1 cellular context compared by ENCODE assay signal in the genomic region with DNA sequence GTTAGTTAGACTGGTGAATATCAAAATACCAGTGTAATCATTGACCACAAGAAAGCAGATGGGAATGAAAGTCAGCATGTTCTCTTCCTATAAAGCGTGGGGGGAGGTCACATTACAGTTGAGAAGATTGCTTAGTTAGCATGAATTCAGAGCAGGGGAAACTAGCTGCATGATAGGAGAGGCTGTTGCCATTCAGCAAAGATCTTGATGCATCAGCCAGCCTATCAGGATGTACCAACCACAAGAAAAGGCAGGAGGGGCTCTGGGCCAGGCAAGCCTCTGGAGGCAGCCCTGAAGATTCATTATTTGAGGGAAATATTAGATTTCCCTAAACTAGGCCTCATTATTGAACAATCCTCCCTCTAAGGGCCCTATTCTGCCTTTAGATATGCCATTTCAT.
TF ChIP-seq lines count a peak whose summit lies in the region.

No MANE protein-coding gene starts in this region.

TF ChIP-seq in K562, 482 proteins besides CTCF, POLR2A, EP300 and RAD21:
- TF ChIP-seq MYC (IDR thresholded peaks at IDR 0.05; ENCODE audit: low read depth, low read length): no peak
- no peak for TF ChIP-seq MYC (CRISPR knock-in tag; IDR thresholded peaks at IDR 0.05; ENCODE audit: borderline replicate concordance, low read depth)
- TF ChIP-seq, protein P1, sequence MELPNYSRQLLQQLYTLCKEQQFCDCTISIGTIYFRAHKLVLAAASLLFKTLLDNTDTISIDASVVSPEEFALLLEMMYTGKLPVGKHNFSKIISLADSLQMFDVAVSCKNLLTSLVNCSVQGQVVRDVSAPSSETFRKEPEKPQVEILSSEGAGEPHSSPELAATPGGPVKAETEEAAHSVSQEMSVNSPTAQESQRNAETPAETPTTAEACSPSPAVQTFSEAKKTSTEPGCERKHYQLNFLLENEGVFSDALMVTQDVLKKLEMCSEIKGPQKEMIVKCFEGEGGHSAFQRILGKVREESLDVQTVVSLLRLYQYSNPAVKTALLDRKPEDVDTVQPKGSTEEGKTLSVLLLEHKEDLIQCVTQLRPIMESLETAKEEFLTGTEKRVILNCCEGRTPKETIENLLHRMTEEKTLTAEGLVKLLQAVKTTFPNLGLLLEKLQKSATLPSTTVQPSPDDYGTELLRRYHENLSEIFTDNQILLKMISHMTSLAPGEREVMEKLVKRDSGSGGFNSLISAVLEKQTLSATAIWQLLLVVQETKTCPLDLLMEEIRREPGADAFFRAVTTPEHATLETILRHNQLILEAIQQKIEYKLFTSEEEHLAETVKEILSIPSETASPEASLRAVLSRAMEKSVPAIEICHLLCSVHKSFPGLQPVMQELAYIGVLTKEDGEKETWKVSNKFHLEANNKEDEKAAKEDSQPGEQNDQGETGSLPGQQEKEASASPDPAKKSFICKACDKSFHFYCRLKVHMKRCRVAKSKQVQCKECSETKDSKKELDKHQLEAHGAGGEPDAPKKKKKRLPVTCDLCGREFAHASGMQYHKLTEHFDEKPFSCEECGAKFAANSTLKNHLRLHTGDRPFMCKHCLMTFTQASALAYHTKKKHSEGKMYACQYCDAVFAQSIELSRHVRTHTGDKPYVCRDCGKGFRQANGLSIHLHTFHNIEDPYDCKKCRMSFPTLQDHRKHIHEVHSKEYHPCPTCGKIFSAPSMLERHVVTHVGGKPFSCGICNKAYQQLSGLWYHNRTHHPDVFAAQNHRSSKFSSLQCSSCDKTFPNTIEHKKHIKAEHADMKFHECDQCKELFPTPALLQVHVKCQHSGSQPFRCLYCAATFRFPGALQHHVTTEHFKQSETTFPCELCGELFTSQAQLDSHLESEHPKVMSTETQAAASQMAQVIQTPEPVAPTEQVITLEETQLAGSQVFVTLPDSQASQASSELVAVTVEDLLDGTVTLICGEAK (IDR thresholded peaks at IDR 0.05): no peak
- TF ChIP-seq, protein P1 (CRISPR knock-in tag; IDR thresholded peaks at IDR 0.05): no peak
- TF ChIP-seq SIN3A (IDR thresholded peaks at IDR 0.05; ENCODE audit: borderline replicate concordance in 2 of 2, control insufficient read depth in 1 of 2, low read depth in 2 of 2, low read length in 2 of 2): no peak
- no peak for TF ChIP-seq SNRNP70 (optimal IDR thresholded peaks at IDR 0.05; ENCODE audit: low read depth, low read length)
- TF ChIP-seq NFIX (CRISPR knock-in tag; IDR thresholded peaks at IDR 0.05; ENCODE audit: low read depth): no peak
- TF ChIP-seq HNRNPL (IDR thresholded peaks at IDR 0.05; ENCODE audit: low read depth, low read length): no peak
- no peak for TF ChIP-seq LCOR (CRISPR knock-in tag; IDR thresholded peaks at IDR 0.05)
- peak; percentile 76 for TF ChIP-seq MAFG (tag; conservative IDR thresholded peaks at IDR 0.05)
- peak; percentile 91 for TF ChIP-seq ZNF316 (IDR thresholded peaks at IDR 0.05)
- TF ChIP-seq, protein P2, sequence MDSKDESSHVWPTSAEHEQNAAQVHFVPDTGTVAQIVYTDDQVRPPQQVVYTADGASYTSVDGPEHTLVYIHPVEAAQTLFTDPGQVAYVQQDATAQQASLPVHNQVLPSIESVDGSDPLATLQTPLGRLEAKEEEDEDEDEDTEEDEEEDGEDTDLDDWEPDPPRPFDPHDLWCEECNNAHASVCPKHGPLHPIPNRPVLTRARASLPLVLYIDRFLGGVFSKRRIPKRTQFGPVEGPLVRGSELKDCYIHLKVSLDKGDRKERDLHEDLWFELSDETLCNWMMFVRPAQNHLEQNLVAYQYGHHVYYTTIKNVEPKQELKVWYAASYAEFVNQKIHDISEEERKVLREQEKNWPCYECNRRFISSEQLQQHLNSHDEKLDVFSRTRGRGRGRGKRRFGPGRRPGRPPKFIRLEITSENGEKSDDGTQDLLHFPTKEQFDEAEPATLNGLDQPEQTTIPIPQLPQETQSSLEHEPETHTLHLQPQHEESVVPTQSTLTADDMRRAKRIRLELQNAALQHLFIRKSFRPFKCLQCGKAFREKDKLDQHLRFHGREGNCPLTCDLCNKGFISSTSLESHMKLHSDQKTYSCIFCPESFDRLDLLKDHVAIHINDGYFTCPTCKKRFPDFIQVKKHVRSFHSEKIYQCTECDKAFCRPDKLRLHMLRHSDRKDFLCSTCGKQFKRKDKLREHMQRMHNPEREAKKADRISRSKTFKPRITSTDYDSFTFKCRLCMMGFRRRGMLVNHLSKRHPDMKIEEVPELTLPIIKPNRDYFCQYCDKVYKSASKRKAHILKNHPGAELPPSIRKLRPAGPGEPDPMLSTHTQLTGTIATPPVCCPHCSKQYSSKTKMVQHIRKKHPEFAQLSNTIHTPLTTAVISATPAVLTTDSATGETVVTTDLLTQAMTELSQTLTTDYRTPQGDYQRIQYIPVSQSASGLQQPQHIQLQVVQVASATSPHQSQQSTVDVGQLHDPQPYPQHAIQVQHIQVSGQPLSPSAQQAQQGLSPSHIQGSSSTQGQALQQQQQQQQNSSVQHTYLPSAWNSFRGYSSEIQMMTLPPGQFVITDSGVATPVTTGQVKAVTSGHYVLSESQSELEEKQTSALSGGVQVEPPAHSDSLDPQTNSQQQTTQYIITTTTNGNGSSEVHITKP (IDR thresholded peaks at IDR 0.05; ENCODE audit: partially characterized antibody): peak; percentile 62
- peak; percentile 46 for TF ChIP-seq MAFK (IDR thresholded peaks at IDR 0.05; ENCODE audit: low read length)
- TF ChIP-seq CC2D1A (IDR thresholded peaks at IDR 0.05): no peak
- TF ChIP-seq C11orf30 (IDR thresholded peaks at IDR 0.05; ENCODE audit: low read depth): peak; percentile 84
- TF ChIP-seq ZNF3 (CRISPR knock-in tag; IDR thresholded peaks at IDR 0.05): no peak
- TF ChIP-seq, protein P3, sequence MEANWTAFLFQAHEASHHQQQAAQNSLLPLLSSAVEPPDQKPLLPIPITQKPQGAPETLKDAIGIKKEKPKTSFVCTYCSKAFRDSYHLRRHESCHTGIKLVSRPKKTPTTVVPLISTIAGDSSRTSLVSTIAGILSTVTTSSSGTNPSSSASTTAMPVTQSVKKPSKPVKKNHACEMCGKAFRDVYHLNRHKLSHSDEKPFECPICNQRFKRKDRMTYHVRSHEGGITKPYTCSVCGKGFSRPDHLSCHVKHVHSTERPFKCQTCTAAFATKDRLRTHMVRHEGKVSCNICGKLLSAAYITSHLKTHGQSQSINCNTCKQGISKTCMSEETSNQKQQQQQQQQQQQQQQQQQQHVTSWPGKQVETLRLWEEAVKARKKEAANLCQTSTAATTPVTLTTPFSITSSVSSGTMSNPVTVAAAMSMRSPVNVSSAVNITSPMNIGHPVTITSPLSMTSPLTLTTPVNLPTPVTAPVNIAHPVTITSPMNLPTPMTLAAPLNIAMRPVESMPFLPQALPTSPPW (CRISPR knock-in tag; IDR thresholded peaks at IDR 0.05): peak; percentile 50
- TF ChIP-seq ZNF766 (CRISPR knock-in tag; conservative IDR thresholded peaks at IDR 0.05): no peak
- no peak for TF ChIP-seq STAG1 (CRISPR knock-in tag; IDR thresholded peaks at IDR 0.05; ENCODE audit: borderline replicate concordance)
- peak; percentile 22; the same call in 1 of the 2 replicates for TF ChIP-seq L3MBTL2 (IDR thresholded peaks at IDR 0.05)
- TF ChIP-seq KDM1A (IDR thresholded peaks at IDR 0.05): no peak
- TF ChIP-seq, protein P4, sequence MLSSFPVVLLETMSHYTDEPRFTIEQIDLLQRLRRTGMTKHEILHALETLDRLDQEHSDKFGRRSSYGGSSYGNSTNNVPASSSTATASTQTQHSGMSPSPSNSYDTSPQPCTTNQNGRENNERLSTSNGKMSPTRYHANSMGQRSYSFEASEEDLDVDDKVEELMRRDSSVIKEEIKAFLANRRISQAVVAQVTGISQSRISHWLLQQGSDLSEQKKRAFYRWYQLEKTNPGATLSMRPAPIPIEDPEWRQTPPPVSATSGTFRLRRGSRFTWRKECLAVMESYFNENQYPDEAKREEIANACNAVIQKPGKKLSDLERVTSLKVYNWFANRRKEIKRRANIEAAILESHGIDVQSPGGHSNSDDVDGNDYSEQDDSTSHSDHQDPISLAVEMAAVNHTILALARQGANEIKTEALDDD (IDR thresholded peaks at IDR 0.05): peak; percentile 82
- TF ChIP-seq POLR2AphosphoS2 (IDR thresholded peaks at IDR 0.05; ENCODE audit: low read length): no peak
- TF ChIP-seq, protein P5, sequence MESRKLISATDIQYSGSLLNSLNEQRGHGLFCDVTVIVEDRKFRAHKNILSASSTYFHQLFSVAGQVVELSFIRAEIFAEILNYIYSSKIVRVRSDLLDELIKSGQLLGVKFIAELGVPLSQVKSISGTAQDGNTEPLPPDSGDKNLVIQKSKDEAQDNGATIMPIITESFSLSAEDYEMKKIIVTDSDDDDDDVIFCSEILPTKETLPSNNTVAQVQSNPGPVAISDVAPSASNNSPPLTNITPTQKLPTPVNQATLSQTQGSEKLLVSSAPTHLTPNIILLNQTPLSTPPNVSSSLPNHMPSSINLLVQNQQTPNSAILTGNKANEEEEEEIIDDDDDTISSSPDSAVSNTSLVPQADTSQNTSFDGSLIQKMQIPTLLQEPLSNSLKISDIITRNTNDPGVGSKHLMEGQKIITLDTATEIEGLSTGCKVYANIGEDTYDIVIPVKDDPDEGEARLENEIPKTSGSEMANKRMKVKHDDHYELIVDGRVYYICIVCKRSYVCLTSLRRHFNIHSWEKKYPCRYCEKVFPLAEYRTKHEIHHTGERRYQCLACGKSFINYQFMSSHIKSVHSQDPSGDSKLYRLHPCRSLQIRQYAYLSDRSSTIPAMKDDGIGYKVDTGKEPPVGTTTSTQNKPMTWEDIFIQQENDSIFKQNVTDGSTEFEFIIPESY (CRISPR knock-in tag; IDR thresholded peaks at IDR 0.05): no peak
- TF ChIP-seq ZNF174 (CRISPR knock-in tag; IDR thresholded peaks at IDR 0.05): no peak
- TF ChIP-seq, protein P6, sequence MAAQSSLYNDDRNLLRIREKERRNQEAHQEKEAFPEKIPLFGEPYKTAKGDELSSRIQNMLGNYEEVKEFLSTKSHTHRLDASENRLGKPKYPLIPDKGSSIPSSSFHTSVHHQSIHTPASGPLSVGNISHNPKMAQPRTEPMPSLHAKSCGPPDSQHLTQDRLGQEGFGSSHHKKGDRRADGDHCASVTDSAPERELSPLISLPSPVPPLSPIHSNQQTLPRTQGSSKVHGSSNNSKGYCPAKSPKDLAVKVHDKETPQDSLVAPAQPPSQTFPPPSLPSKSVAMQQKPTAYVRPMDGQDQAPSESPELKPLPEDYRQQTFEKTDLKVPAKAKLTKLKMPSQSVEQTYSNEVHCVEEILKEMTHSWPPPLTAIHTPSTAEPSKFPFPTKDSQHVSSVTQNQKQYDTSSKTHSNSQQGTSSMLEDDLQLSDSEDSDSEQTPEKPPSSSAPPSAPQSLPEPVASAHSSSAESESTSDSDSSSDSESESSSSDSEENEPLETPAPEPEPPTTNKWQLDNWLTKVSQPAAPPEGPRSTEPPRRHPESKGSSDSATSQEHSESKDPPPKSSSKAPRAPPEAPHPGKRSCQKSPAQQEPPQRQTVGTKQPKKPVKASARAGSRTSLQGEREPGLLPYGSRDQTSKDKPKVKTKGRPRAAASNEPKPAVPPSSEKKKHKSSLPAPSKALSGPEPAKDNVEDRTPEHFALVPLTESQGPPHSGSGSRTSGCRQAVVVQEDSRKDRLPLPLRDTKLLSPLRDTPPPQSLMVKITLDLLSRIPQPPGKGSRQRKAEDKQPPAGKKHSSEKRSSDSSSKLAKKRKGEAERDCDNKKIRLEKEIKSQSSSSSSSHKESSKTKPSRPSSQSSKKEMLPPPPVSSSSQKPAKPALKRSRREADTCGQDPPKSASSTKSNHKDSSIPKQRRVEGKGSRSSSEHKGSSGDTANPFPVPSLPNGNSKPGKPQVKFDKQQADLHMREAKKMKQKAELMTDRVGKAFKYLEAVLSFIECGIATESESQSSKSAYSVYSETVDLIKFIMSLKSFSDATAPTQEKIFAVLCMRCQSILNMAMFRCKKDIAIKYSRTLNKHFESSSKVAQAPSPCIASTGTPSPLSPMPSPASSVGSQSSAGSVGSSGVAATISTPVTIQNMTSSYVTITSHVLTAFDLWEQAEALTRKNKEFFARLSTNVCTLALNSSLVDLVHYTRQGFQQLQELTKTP (IDR thresholded peaks at IDR 0.05; ENCODE audit: low read depth in 1 of 2, partially characterized antibody in 2 of 2): no peak
- TF ChIP-seq, protein P7, sequence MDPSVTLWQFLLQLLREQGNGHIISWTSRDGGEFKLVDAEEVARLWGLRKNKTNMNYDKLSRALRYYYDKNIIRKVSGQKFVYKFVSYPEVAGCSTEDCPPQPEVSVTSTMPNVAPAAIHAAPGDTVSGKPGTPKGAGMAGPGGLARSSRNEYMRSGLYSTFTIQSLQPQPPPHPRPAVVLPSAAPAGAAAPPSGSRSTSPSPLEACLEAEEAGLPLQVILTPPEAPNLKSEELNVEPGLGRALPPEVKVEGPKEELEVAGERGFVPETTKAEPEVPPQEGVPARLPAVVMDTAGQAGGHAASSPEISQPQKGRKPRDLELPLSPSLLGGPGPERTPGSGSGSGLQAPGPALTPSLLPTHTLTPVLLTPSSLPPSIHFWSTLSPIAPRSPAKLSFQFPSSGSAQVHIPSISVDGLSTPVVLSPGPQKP (CRISPR knock-in tag; IDR thresholded peaks at IDR 0.05): no peak
